35 cellular contexts compared by ENCODE assay signal in genomic region chr9:9389904-9390303, GRCh38.
"Had no signal": no experiment of that assay in that cellular context is flagged by ENCODE, and none has a peak within 500 bp of the region (broad histone marks: within the 10 kb centered on the region; RNA-seq: fewer than 3 reads in every experiment).

No MANE protein-coding gene starts in this region.

- H3K4me1 Mint-ChIP-seq: activated CD4-positive, alpha-beta T cell treated with anti-CD3 and anti-CD28 coated beads for 36 hours; activated CD4-positive, alpha-beta T cell treated with anti-CD3 and anti-CD28 coated beads, Interleukin-2, amount 10 ng/mL, durations not matched to agents 24 days and 14 days; activated CD8-positive, alpha-beta memory T cell treated with anti-CD3 and anti-CD28 coated beads, Interleukin-2, amount 10 ng/mL, durations not matched to agents 7 days and 5 days; activated naive CD4-positive, alpha-beta T cell treated with anti-CD3 and anti-CD28 coated beads, Interleukin-2, amount 50 U/mL, for 24 hours; activated naive CD8-positive, alpha-beta T cell treated with anti-CD3 and anti-CD28 coated beads for 36 hours; activated naive CD8-positive, alpha-beta T cell treated with anti-CD3 and anti-CD28 coated beads, Interleukin-2, amount 50 U/mL, for 24 hours; T-helper 17 cell had no signal

- H3K9me3 Mint-ChIP-seq: activated CD4-positive, alpha-beta T cell treated with anti-CD3 and anti-CD28 coated beads, Interleukin-2, amount 10 ng/mL, durations not matched to agents 24 days and 14 days; activated naive CD4-positive, alpha-beta T cell treated with anti-CD3 and anti-CD28 coated beads for 36 hours; activated naive CD4-positive, alpha-beta T cell treated with anti-CD3 and anti-CD28 coated beads, Interleukin-2, amount 50 U/mL, for 24 hours; activated naive CD8-positive, alpha-beta T cell treated with anti-CD3 and anti-CD28 coated beads for 36 hours; activated T-helper 1 cell treated with anti-CD3 and anti-CD28 coated beads, Interleukin-12 subunit alpha, Interleukin-12 subunit beta, Interleukin-2, Interleukin-4 antibody, amounts not matched to agents 30 ng/mL and 10 ng/mL and 1 ng/mL, durations not matched to agents 14 hours and 24 hours and 36 hours; T-helper 2 cell treated with Interferon-gamma antibody and Interleukin-4, amounts not matched to agents 5 μg/mL and 100 μg/mL, for 36 hours had no signal

- H3K4me3 Mint-ChIP-seq: activated CD4-positive, alpha-beta memory T cell treated with anti-CD3 and anti-CD28 coated beads for 36 hours; activated CD4-positive, alpha-beta T cell treated with anti-CD3 and anti-CD28 coated beads for 36 hours; activated CD4-positive, alpha-beta T cell treated with anti-CD3 and anti-CD28 coated beads, Interleukin-2, amount 10 ng/mL, durations not matched to agents 24 days and 14 days; activated CD8-positive, alpha-beta memory T cell treated with anti-CD3 and anti-CD28 coated beads, Interleukin-2, amount 10 ng/mL, durations not matched to agents 7 days and 5 days; activated CD8-positive, alpha-beta T cell treated with anti-CD3 and anti-CD28 coated beads, Interleukin-2, amount 10 ng/mL, durations not matched to agents 7 days and 5 days; activated naive CD4-positive, alpha-beta T cell treated with anti-CD3 and anti-CD28 coated beads for 36 hours; activated naive CD4-positive, alpha-beta T cell treated with anti-CD3 and anti-CD28 coated beads, Interleukin-2, amount 50 U/mL, for 24 hours; activated naive CD8-positive, alpha-beta T cell treated with anti-CD3 and anti-CD28 coated beads for 36 hours; activated naive CD8-positive, alpha-beta T cell treated with anti-CD3 and anti-CD28 coated beads, Interleukin-2, amount 50 U/mL, for 24 hours; activated T-helper 1 cell treated with anti-CD3 and anti-CD28 coated beads, Interleukin-12 subunit alpha, Interleukin-12 subunit beta, Interleukin-2, Interleukin-4 antibody, amounts not matched to agents 30 ng/mL and 10 ng/mL and 1 ng/mL, durations not matched to agents 14 hours and 24 hours and 36 hours; effector memory CD8-positive, alpha-beta T cell; T-helper 17 cell; T-helper 2 cell treated with Interferon-gamma antibody and Interleukin-4, amounts not matched to agents 5 μg/mL and 100 μg/mL, for 36 hours had no signal

- ATAC-seq: activated CD4-positive, alpha-beta T cell treated with anti-CD3 and anti-CD28 coated beads for 36 hours; activated CD8-positive, alpha-beta memory T cell treated with anti-CD3 and anti-CD28 coated beads, Interleukin-2, amount 10 ng/mL, durations not matched to agents 7 days and 5 days; activated CD8-positive, alpha-beta T cell treated with anti-CD3 and anti-CD28 coated beads, Interleukin-2, amount 10 ng/mL, durations not matched to agents 7 days and 5 days; activated naive CD8-positive, alpha-beta T cell treated with anti-CD3 and anti-CD28 coated beads, Interleukin-2, amount 50 U/mL, for 24 hours; body of pancreas; effector memory CD8-positive, alpha-beta T cell; gastroesophageal sphincter; T-helper 17 cell had no signal

- H3K36me3 Mint-ChIP-seq: activated CD4-positive, alpha-beta memory T cell treated with anti-CD3 and anti-CD28 coated beads for 36 hours; activated CD8-positive, alpha-beta memory T cell treated with anti-CD3 and anti-CD28 coated beads, Interleukin-2, amount 10 ng/mL, durations not matched to agents 7 days and 5 days; activated naive CD4-positive, alpha-beta T cell treated with anti-CD3 and anti-CD28 coated beads, Interleukin-2, amount 50 U/mL, for 24 hours; activated naive CD8-positive, alpha-beta T cell treated with anti-CD3 and anti-CD28 coated beads for 36 hours had no signal

- H3K27ac Mint-ChIP-seq: activated CD4-positive, alpha-beta memory T cell treated with anti-CD3 and anti-CD28 coated beads for 36 hours; activated CD4-positive, alpha-beta T cell treated with anti-CD3 and anti-CD28 coated beads for 36 hours; activated CD4-positive, alpha-beta T cell treated with anti-CD3 and anti-CD28 coated beads, Interleukin-2, amount 10 ng/mL, durations not matched to agents 24 days and 14 days; activated CD8-positive, alpha-beta memory T cell treated with anti-CD3 and anti-CD28 coated beads, Interleukin-2, amount 10 ng/mL, durations not matched to agents 7 days and 5 days; activated CD8-positive, alpha-beta T cell treated with anti-CD3 and anti-CD28 coated beads, Interleukin-2, amount 10 ng/mL, durations not matched to agents 7 days and 5 days; activated naive CD4-positive, alpha-beta T cell treated with anti-CD3 and anti-CD28 coated beads for 36 hours; activated naive CD4-positive, alpha-beta T cell treated with anti-CD3 and anti-CD28 coated beads, Interleukin-2, amount 50 U/mL, for 24 hours; activated naive CD8-positive, alpha-beta T cell treated with anti-CD3 and anti-CD28 coated beads for 36 hours; activated naive CD8-positive, alpha-beta T cell treated with anti-CD3 and anti-CD28 coated beads, Interleukin-2, amount 50 U/mL, for 24 hours; activated T-helper 1 cell treated with anti-CD3 and anti-CD28 coated beads, Interleukin-12 subunit alpha, Interleukin-12 subunit beta, Interleukin-2, Interleukin-4 antibody, amounts not matched to agents 30 ng/mL and 10 ng/mL and 1 ng/mL, durations not matched to agents 14 hours and 24 hours and 36 hours; activated T-helper 2 cell treated with anti-CD3 and anti-CD28 coated beads, Interferon-gamma antibody, Interleukin-2, Interleukin-4, amounts not matched to agents 10 μg/mL and 5 μg/mL and 100 μg/mL, durations not matched to agents 14 hours and 24 hours and 36 hours; effector memory CD8-positive, alpha-beta T cell; T-helper 17 cell; T-helper 2 cell treated with Interferon-gamma antibody and Interleukin-4, amounts not matched to agents 5 μg/mL and 100 μg/mL, for 36 hours had no signal

- DNase-seq: activated CD4-positive, alpha-beta memory T cell treated with anti-CD3 and anti-CD28 coated beads for 36 hours; activated CD4-positive, alpha-beta T cell treated with anti-CD3 and anti-CD28 coated beads for 36 hours; activated CD4-positive, alpha-beta T cell treated with anti-CD3 and anti-CD28 coated beads, Interleukin-2, amount 10 ng/mL, durations not matched to agents 24 days and 14 days; activated CD4-positive, CD25-positive, alpha-beta regulatory T cell; activated CD4-positive, CD25-positive, alpha-beta regulatory T cell treated with anti-CD3 and anti-CD28 coated beads, Interleukin-2, amount 50 U/mL, for 72 hours; activated CD8-positive, alpha-beta memory T cell treated with anti-CD3 and anti-CD28 coated beads, Interleukin-2, amount 10 ng/mL, durations not matched to agents 7 days and 5 days; activated CD8-positive, alpha-beta memory T cell treated with anti-CD3 and anti-CD28 coated beads, Interleukin-2, amount 50 U/mL, for 4 hours; activated CD8-positive, alpha-beta T cell treated with anti-CD3 and anti-CD28 coated beads, Interleukin-2, amount 10 ng/mL, durations not matched to agents 7 days and 5 days; activated effector memory CD4-positive, alpha-beta T cell treated with anti-CD3 and anti-CD28 coated beads, Interleukin-2, amount 50 U/mL, for 16 hours; activated naive CD4-positive, alpha-beta T cell treated with anti-CD3 and anti-CD28 coated beads for 36 hours; activated naive CD8-positive, alpha-beta T cell treated with anti-CD3 and anti-CD28 coated beads for 36 hours; activated naive CD8-positive, alpha-beta T cell treated with anti-CD3 and anti-CD28 coated beads, Interleukin-2, amount 50 U/mL, for 24 hours; activated T-cell treated with anti-CD3 and anti-CD28 coated beads, Interleukin-2, amount 50 U/mL, for 1 hour; activated T-cell treated with anti-CD3 and anti-CD28 coated beads, Interleukin-2, amount 50 U/mL, for 48 hours; adrenal gland; amygdala; aorta; caudate nucleus; cortex of kidney; dermis blood vessel endothelial cell; effector CD4-positive, alpha-beta T cell; effector memory CD8-positive, alpha-beta T cell; esophagus squamous epithelium; foreskin melanocyte; T-helper 1 cell; T-helper 17 cell; T1000; WERI-Rb-1 had no signal

- H3K4me1 ChIP-seq: adrenal gland, body of pancreas, esophagus squamous epithelium, gastroesophageal sphincter had no signal

- H3K36me3 ChIP-seq: adrenal gland, esophagus squamous epithelium, gastroesophageal sphincter, WERI-Rb-1 had no signal

- H3K27ac ChIP-seq: adrenal gland, body of pancreas, epithelial cell of prostate, esophagus squamous epithelium, gastroesophageal sphincter, WERI-Rb-1 had no signal

- H3K4me3 ChIP-seq: adrenal gland, body of pancreas, esophagus squamous epithelium, gastroesophageal sphincter had no signal

- H3K27me3 Mint-ChIP-seq: activated CD4-positive, alpha-beta memory T cell treated with anti-CD3 and anti-CD28 coated beads for 36 hours; activated CD4-positive, alpha-beta T cell treated with anti-CD3 and anti-CD28 coated beads for 36 hours; activated CD4-positive, alpha-beta T cell treated with anti-CD3 and anti-CD28 coated beads, Interleukin-2, amount 10 ng/mL, durations not matched to agents 24 days and 14 days; activated CD8-positive, alpha-beta memory T cell treated with anti-CD3 and anti-CD28 coated beads, Interleukin-2, amount 10 ng/mL, durations not matched to agents 7 days and 5 days; activated naive CD4-positive, alpha-beta T cell treated with anti-CD3 and anti-CD28 coated beads, Interleukin-2, amount 50 U/mL, for 24 hours; activated naive CD8-positive, alpha-beta T cell treated with anti-CD3 and anti-CD28 coated beads for 36 hours; activated naive CD8-positive, alpha-beta T cell treated with anti-CD3 and anti-CD28 coated beads, Interleukin-2, amount 50 U/mL, for 24 hours; effector memory CD8-positive, alpha-beta T cell; T-helper 17 cell had no signal

- H3K9me3 ChIP-seq: adrenal gland, body of pancreas, esophagus squamous epithelium, gastroesophageal sphincter had no signal

- H3K27me3 ChIP-seq: adrenal gland, body of pancreas, esophagus squamous epithelium, gastroesophageal sphincter had no signal
